21 cellular contexts compared by ENCODE assay signal in the genomic region with DNA sequence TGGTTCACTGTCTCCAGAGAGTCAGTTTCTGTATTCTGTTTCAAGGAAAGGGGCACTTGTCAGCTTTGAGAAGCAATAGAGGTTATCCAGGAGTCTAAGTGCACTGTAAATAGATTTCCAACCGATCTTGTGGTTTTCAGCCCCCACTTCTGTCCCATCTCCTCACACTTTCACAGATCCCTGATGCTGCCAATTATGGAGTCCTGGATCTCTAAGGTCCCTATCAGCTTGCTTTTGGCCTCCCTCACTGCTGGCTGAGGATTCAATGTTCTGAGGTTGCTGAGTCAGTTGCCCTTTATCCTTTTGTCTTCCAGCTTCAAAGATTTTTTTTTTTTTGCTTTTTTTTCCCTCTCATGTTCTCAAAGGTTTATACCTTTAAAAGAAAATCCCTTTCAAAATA.
DNase-seq lines count a peak whose midpoint lies in the region; ATAC-seq and TF ChIP-seq lines count a peak whose summit lies in the region.
"Had no signal": no experiment of that assay in that cellular context is flagged by ENCODE, and none has a peak within 500 bp of the region (broad histone marks: within the 10 kb centered on the region; RNA-seq: fewer than 3 reads in every experiment).

No MANE protein-coding gene starts in this region.

- H3K9ac ChIP-seq in SK-N-SH: no peak overlapping the region

- CTCF ChIA-PET in SK-N-SH (lab: Yijun Ruan, JAX): interaction anchor here (0.8 kb wide), 1 partner anchor 98 kb away, joined by 3 read pairs; no protein-coding TSS in a partner anchor

- 43% methylated on average over 1 of the region's 1 CpG for WGBS in SK-N-SH (ENCODE audit: low lambda C conversion rate)

- peaks cover 11% of the 10 kb centered on the region for H3F3A ChIP-seq in SK-N-SH (replicated peaks; ENCODE audit: insufficient read depth)

- POLR2A ChIA-PET in SK-N-SH (lab: Yijun Ruan, JAX): interaction anchor here (0.6 kb wide), 1 partner anchor 1673 kb away, joined by 3 read pairs; no protein-coding TSS in a partner anchor

- no peak overlapping the region for H3K27ac ChIP-seq in SK-N-SH (ENCODE audit: low read depth in 2 of 2, low read length in 1 of 2)
- H3K27ac ChIP-seq: RWPE1, tibial artery had no signal

- H3K27me3 ChIP-seq in SK-N-SH (ENCODE audit: insufficient read depth): no peaks in the 10 kb centered on the region
- H3K27me3 ChIP-seq: tibial artery had no signal

- H3K4me1 ChIP-seq in SK-N-SH (ENCODE audit: control insufficient read depth in 1 of 2, insufficient read depth in 2 of 2, low read depth in 1 of 2, low read length in 1 of 2): peaks cover 8 to 9% of the 10 kb centered on the region in 2 experiments; a peak in 3 of 4 replicates

- no peak for TF ChIP-seq RAD21 in SK-N-SH (IDR thresholded peaks at IDR 0.05; ENCODE audit: low read length)

- H3K4me2 ChIP-seq in SK-N-SH: no peak overlapping the region

- no peak for TF ChIP-seq EP300 in SK-N-SH (IDR thresholded peaks at IDR 0.05; ENCODE audit: borderline replicate concordance in 1 of 2, low read depth in 1 of 2, low read length in 1 of 2)

- H3K4me3 ChIP-seq in SK-N-SH (ENCODE audit: low read depth in 2 of 2, low read length in 1 of 2): no peak overlapping the region
- H3K4me3 ChIP-seq in fibroblast of pulmonary artery (replicated peaks; ENCODE audit: low read depth, low read length): no peak overlapping the region
- H3K4me3 ChIP-seq in skeletal muscle cell (ENCODE audit: low read depth, low read length): no peak overlapping the region
- H3K4me3 ChIP-seq: tibial artery had no signal

- no peaks in the 10 kb centered on the region for H3K9me3 ChIP-seq in SK-N-SH
- H3K9me3 ChIP-seq: tibial artery had no signal

- H4K20me1 ChIP-seq in SK-N-SH (ENCODE audit: insufficient read depth): no peaks in the 10 kb centered on the region

- H3K36me3 ChIP-seq in SK-N-SH (replicated peaks in 1 of 2; ENCODE audit: control insufficient read depth in 1 of 2, insufficient read depth in 2 of 2, low read length in 1 of 2): no peaks in the 10 kb centered on the region
- H3K36me3 ChIP-seq: tibial artery had no signal

- no peaks in the 10 kb centered on the region for H3K79me2 ChIP-seq in SK-N-SH (ENCODE audit: insufficient read depth)

- TF ChIP-seq CTCF in SK-N-SH (IDR thresholded peaks at IDR 0.05) (no peak), fibroblast of pulmonary artery (IDR thresholded peaks at IDR 0.05; ENCODE audit: low read length, missing control alignments) (no peak)

- ATAC-seq in SK-N-SH treated with all-trans-retinoic acid at 6 μM for 48 hours (no peak), HG03139 (IDR thresholded peaks at IDR 0.05; ENCODE audit: unreplicated experiment) (no peak)
- ATAC-seq: activated CD4-positive, CD25-positive, alpha-beta regulatory T cell treated with anti-CD3 and anti-CD28 coated beads, Interleukin-2, amount 50 U/mL, for 24 hours; activated CD8-positive, alpha-beta T cell treated with anti-CD3 and anti-CD28 coated beads, Interleukin-2, amount 10 ng/mL, durations not matched to agents 7 days and 5 days; HepG2 had no signal

- H2AFZ ChIP-seq in SK-N-SH (ENCODE audit: low read depth): no peak overlapping the region

- DNase-seq in SK-N-SH (no peak), SK-N-DZ (ENCODE audit: low spot score) (peak; percentile 86), fibroblast of pulmonary artery (ENCODE audit: low read depth) (peak; percentile 44), skeletal muscle cell (ENCODE audit: low read depth) (peak; percentile 77), NCI-H526 treated with DMSO at 0.1 percent for 48 hours (lab: John Stamatoyannopoulos, UW) (no peak), DMS53 (lab: John Stamatoyannopoulos, UW) (no peak)
- DNase-seq: 8988T; activated CD8-positive, alpha-beta T cell treated with anti-CD3 and anti-CD28 coated beads, Interleukin-2, amount 10 ng/mL, durations not matched to agents 7 days and 5 days; activated gamma-delta T cell treated with Interleukin-2 at 50 U/mL for 16 hours; central memory CD4-positive, alpha-beta T cell; DND-41; HFFc6; NCI-H1105; NCI-H2081; NCI-H524 treated with DMSO at 0.1 percent for 48 hours; tibial artery had no signal

- no peaks in the 10 kb centered on the region for H3K9me2 ChIP-seq in SK-N-SH

TF ChIP-seq in SK-N-SH, 30 proteins besides CTCF, POLR2A, EP300 and RAD21:
- TF ChIP-seq, protein P1, sequence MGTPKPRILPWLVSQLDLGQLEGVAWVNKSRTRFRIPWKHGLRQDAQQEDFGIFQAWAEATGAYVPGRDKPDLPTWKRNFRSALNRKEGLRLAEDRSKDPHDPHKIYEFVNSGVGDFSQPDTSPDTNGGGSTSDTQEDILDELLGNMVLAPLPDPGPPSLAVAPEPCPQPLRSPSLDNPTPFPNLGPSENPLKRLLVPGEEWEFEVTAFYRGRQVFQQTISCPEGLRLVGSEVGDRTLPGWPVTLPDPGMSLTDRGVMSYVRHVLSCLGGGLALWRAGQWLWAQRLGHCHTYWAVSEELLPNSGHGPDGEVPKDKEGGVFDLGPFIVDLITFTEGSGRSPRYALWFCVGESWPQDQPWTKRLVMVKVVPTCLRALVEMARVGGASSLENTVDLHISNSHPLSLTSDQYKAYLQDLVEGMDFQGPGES (IDR thresholded peaks at IDR 0.05; ENCODE audit: low read depth, low read length): no peak
- no peak for TF ChIP-seq FOSL2 (IDR thresholded peaks at IDR 0.05; ENCODE audit: borderline replicate concordance, low read depth)
- TF ChIP-seq TCF12 (IDR thresholded peaks at IDR 0.05): peak; percentile 6; the same call in 1 of the 2 replicates

TF ChIP-seq in SK-N-SH treated with all-trans-retinoic acid at 6 μM for 48 hours, 23 proteins besides CTCF, POLR2A, EP300 and RAD21:
- TF ChIP-seq, protein P2, sequence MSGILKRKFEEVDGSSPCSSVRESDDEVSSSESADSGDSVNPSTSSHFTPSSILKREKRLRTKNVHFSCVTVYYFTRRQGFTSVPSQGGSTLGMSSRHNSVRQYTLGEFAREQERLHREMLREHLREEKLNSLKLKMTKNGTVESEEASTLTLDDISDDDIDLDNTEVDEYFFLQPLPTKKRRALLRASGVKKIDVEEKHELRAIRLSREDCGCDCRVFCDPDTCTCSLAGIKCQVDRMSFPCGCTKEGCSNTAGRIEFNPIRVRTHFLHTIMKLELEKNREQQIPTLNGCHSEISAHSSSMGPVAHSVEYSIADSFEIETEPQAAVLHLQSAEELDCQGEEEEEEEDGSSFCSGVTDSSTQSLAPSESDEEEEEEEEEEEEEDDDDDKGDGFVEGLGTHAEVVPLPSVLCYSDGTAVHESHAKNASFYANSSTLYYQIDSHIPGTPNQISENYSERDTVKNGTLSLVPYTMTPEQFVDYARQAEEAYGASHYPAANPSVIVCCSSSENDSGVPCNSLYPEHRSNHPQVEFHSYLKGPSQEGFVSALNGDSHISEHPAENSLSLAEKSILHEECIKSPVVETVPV (CRISPR knock-in tag; IDR thresholded peaks at IDR 0.05): no peak
- TF ChIP-seq CSDC2 (CRISPR knock-in tag; IDR thresholded peaks at IDR 0.05): no peak
- TF ChIP-seq TOX (CRISPR knock-in tag; IDR thresholded peaks at IDR 0.05; ENCODE audit: borderline replicate concordance): no peak
- no peak for TF ChIP-seq ISL1 (CRISPR knock-in tag; IDR thresholded peaks at IDR 0.05)
- TF ChIP-seq, protein P3, sequence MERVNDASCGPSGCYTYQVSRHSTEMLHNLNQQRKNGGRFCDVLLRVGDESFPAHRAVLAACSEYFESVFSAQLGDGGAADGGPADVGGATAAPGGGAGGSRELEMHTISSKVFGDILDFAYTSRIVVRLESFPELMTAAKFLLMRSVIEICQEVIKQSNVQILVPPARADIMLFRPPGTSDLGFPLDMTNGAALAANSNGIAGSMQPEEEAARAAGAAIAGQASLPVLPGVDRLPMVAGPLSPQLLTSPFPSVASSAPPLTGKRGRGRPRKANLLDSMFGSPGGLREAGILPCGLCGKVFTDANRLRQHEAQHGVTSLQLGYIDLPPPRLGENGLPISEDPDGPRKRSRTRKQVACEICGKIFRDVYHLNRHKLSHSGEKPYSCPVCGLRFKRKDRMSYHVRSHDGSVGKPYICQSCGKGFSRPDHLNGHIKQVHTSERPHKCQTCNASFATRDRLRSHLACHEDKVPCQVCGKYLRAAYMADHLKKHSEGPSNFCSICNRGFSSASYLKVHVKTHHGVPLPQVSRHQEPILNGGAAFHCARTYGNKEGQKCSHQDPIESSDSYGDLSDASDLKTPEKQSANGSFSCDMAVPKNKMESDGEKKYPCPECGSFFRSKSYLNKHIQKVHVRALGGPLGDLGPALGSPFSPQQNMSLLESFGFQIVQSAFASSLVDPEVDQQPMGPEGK (CRISPR knock-in tag; IDR thresholded peaks at IDR 0.05; ENCODE audit: borderline replicate concordance): no peak

Comparison
In these comparisons a context has a peak if more than half of its experiments do, and no peak if none do; other contexts are left out.
1. DNase-seq: peak in SK-N-DZ (single experiment), fibroblast of pulmonary artery (single experiment) and skeletal muscle cell (single experiment); none in SK-N-SH (single experiment), NCI-H526 treated with DMSO at 0.1 percent for 48 hours (single experiment) and DMS53 (single experiment).